16 cellular contexts compared by ENCODE assay signal in genomic region chr12:19451196-19451595, GRCh38. TPM values are rescaled to one million over a fixed set of nuclear protein-coding genes. Genes with fewer than 3 reads are reported as not detected.
A peak's percentile ranks its signal among the peaks of the same experiment; 100 is the strongest.
DNase-seq lines count a peak whose midpoint lies in the region; ATAC-seq and TF ChIP-seq lines count a peak whose summit lies in the region.
"Had no signal": no experiment of that assay in that cellular context is flagged by ENCODE, and none has a peak within 500 bp of the region (broad histone marks: within the 10 kb centered on the region; RNA-seq: fewer than 3 reads in every experiment).

No MANE protein-coding gene starts in this region.

- H3K27me3 ChIP-seq in upper lobe of left lung, result no peaks in the 10 kb centered on the region
- H3K27me3 ChIP-seq: neutrophil had no signal

- H3K9me3 Mint-ChIP-seq in activated naive CD8-positive, alpha-beta T cell (ENCODE audit: low read depth), result no peaks in the 10 kb centered on the region
- peaks cover 1% of the 10 kb centered on the region for H3K9me3 Mint-ChIP-seq in activated naive CD8-positive, alpha-beta T cell treated with anti-CD3 and anti-CD28 coated beads for 36 hours
- no peaks in the 10 kb centered on the region for H3K9me3 Mint-ChIP-seq in central memory CD8-positive, alpha-beta T cell

- ATAC-seq in central memory CD8-positive, alpha-beta T cell (replicated peaks; ENCODE audit: extremely low read depth, poor library complexity, severe bottlenecking), result no peak
- ATAC-seq in upper lobe of left lung (ENCODE audit: low FRiP score in 2 of 2) (peak; percentile 24 to 49), GM18867 (IDR thresholded peaks at IDR 0.05; ENCODE audit: unreplicated experiment) (no peak), HG03135 (IDR thresholded peaks at IDR 0.05; ENCODE audit: unreplicated experiment) (no peak)

- no peak overlapping the region for H3K4me3 Mint-ChIP-seq in activated naive CD8-positive, alpha-beta T cell
- no peak overlapping the region for H3K4me3 Mint-ChIP-seq in activated naive CD8-positive, alpha-beta T cell treated with anti-CD3 and anti-CD28 coated beads for 36 hours
- no peak overlapping the region for H3K4me3 Mint-ChIP-seq in central memory CD8-positive, alpha-beta T cell
- H3K4me3 Mint-ChIP-seq: activated naive CD8-positive, alpha-beta T cell treated with anti-CD3 and anti-CD28 coated beads, Interleukin-2, amount 10 ng/mL, durations not matched to agents 7 days and 5 days had no signal

- no peak for TF ChIP-seq EP300 in upper lobe of left lung (IDR thresholded peaks at IDR 0.05)

- 70 to 78% methylated on average over 6 of the region's 6 CpGs for WGBS in upper lobe of left lung, 2 donors

- H3K9me3 ChIP-seq in upper lobe of left lung, result no peaks in the 10 kb centered on the region
- H3K9me3 ChIP-seq: neutrophil had no signal

- TF ChIP-seq CTCF in upper lobe of left lung (IDR thresholded peaks at IDR 0.05), result no peak

- H3K36me3 Mint-ChIP-seq in activated naive CD8-positive, alpha-beta T cell, result peaks cover 13% of the 10 kb centered on the region
- H3K36me3 Mint-ChIP-seq in activated naive CD8-positive, alpha-beta T cell treated with anti-CD3 and anti-CD28 coated beads for 36 hours, result peaks cover 50% of the 10 kb centered on the region
- H3K36me3 Mint-ChIP-seq in central memory CD8-positive, alpha-beta T cell (ENCODE audit: insufficient read depth), result peaks cover 7% of the 10 kb centered on the region

- no peak for DNase-seq in activated naive CD8-positive, alpha-beta T cell treated with anti-CD3 and anti-CD28 coated beads for 36 hours
- DNase-seq in central memory CD8-positive, alpha-beta T cell (ENCODE audit: low spot score in 2 of 2), result no peak
- DNase-seq in left kidney (ENCODE audit: low read depth, low spot score), result peak; percentile 55
- DNase-seq in upper lobe of left lung, result no peak
- no peak for DNase-seq in MV-4-11 (lab: John Stamatoyannopoulos, UW)
- DNase-seq: ACHN; activated naive CD8-positive, alpha-beta T cell treated with anti-CD3 and anti-CD28 coated beads, Interleukin-2, amount 10 ng/mL, durations not matched to agents 7 days and 5 days; dermis blood vessel endothelial cell; DMS 273 treated with DMSO at 0.1 percent for 48 hours; foreskin fibroblast; NCI-H1105 treated with DMSO at 0.1 percent for 48 hours; PC-9 had no signal

- no peaks in the 10 kb centered on the region for H3K36me3 ChIP-seq in upper lobe of left lung
- H3K36me3 ChIP-seq: neutrophil had no signal

- H3K4me3 ChIP-seq in upper lobe of left lung, result no peak overlapping the region
- H3K4me3 ChIP-seq: PC-9 had no signal

- no peaks in the 10 kb centered on the region for H3K27me3 Mint-ChIP-seq in activated naive CD8-positive, alpha-beta T cell
- H3K27me3 Mint-ChIP-seq in activated naive CD8-positive, alpha-beta T cell treated with anti-CD3 and anti-CD28 coated beads for 36 hours, result no peaks in the 10 kb centered on the region
- H3K27me3 Mint-ChIP-seq in central memory CD8-positive, alpha-beta T cell, result no peaks in the 10 kb centered on the region
- H3K27me3 Mint-ChIP-seq: activated naive CD8-positive, alpha-beta T cell treated with anti-CD3 and anti-CD28 coated beads, Interleukin-2, amount 10 ng/mL, durations not matched to agents 7 days and 5 days had no signal

- no peak for TF ChIP-seq POLR2A in upper lobe of left lung (IDR thresholded peaks at IDR 0.05)

- H3K4me1 Mint-ChIP-seq in activated naive CD8-positive, alpha-beta T cell (ENCODE audit: low read depth), result peaks cover 86% of the 10 kb centered on the region
- peaks cover 73% of the 10 kb centered on the region for H3K4me1 Mint-ChIP-seq in activated naive CD8-positive, alpha-beta T cell treated with anti-CD3 and anti-CD28 coated beads for 36 hours
- H3K4me1 Mint-ChIP-seq in central memory CD8-positive, alpha-beta T cell, result peaks cover 53% of the 10 kb centered on the region

- peak overlapping the region in 1 of 4 donors; percentile 0 for H3K27ac ChIP-seq in upper lobe of left lung
- H3K27ac ChIP-seq: neutrophil, PC-9 had no signal

- peaks cover 4 to 18% (median 9%) of the 10 kb centered on the region in 4 donors for H3K4me1 ChIP-seq in upper lobe of left lung

- H3K27ac Mint-ChIP-seq in activated naive CD8-positive, alpha-beta T cell, result peak overlapping the region; percentile 46
- no peak overlapping the region for H3K27ac Mint-ChIP-seq in activated naive CD8-positive, alpha-beta T cell treated with anti-CD3 and anti-CD28 coated beads for 36 hours
- H3K27ac Mint-ChIP-seq in central memory CD8-positive, alpha-beta T cell (ENCODE audit: low read depth), result peak overlapping the region; percentile 71
- H3K27ac Mint-ChIP-seq: activated naive CD8-positive, alpha-beta T cell treated with anti-CD3 and anti-CD28 coated beads, Interleukin-2, amount 10 ng/mL, durations not matched to agents 7 days and 5 days had no signal

RNA-seq across cellular contexts. Expression of gene AEBP2, which starts 11.9 kb away (rescaled TPM):
- 10 to 100 TPM; 60.3 to 60.7 TPM for total RNA-seq in activated naive CD8-positive, alpha-beta T cell treated with anti-CD3 and anti-CD28 coated beads for 36 hours
- 10 to 100 TPM; 27.7 to 73.9 (median 40.6) TPM for total RNA-seq in upper lobe of left lung

Comparison
In these comparisons a context has a peak if more than half of its experiments do, and no peak if none do; other contexts are left out.
1. ATAC-seq: peak in upper lobe of left lung (2 of 2); none in central memory CD8-positive, alpha-beta T cell (single experiment), GM18867 (single experiment) and HG03135 (single experiment).